ENCODE assay signal across 14 cellular contexts in the genomic region with DNA sequence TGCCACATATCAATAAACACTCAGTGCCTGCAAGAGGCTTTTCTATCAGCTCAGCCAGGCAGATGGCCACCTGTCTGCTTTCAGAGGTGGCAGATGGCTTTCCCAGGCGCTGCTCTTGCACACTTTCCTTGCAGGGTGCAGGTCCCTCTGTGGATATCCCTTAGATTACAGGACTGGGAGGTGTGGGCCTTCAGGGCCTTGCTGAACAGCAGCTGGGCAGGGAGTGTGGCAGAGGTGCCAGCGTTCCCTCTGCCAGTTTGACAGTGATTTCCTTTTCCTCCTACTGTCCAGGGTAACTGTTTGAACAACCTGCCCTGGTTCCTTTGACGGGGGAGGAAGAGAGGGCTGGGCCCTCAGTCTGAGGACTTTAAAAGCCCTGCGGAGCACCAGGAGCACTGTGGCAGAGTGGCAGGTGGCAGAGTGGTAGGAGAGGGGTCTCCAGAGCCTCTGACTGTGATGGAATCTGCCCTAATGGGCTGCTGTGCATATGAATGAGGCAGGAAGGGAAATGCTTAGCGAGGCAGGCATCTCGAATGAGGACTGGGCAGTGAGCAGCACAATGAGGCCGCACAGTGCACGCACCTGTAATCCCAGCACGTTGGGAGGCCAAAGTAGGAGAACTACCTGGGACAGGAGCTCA. TPM values are rescaled to one million over a fixed set of nuclear protein-coding genes. Genes with fewer than 3 reads are reported as not detected.
A peak's percentile ranks its signal among the peaks of the same experiment; 100 is the strongest.
DNase-seq lines count a peak whose midpoint lies in the region; ATAC-seq and TF ChIP-seq lines count a peak whose summit lies in the region.
"Had no signal": no experiment of that assay in that cellular context is flagged by ENCODE, and none has a peak within 500 bp of the region (broad histone marks: within the 10 kb centered on the region; RNA-seq: fewer than 3 reads in every experiment).

No MANE protein-coding gene starts in this region.

- H2AFZ ChIP-seq in neural progenitor cell (replicated peaks), result no peak overlapping the region

- peaks cover 57% of the 10 kb centered on the region for H4K20me1 ChIP-seq in neural progenitor cell (ENCODE audit: low read depth)

- H3K9me3 Mint-ChIP-seq in neural progenitor cell, result peaks cover 4% of the 10 kb centered on the region
- H3K9me3 Mint-ChIP-seq: activated T-helper 1 cell treated with anti-CD3 and anti-CD28 coated beads, Interleukin-12 subunit alpha, Interleukin-12 subunit beta, Interleukin-2, Interleukin-4 antibody, amounts not matched to agents 30 ng/mL and 10 ng/mL and 1 ng/mL, durations not matched to agents 14 hours and 24 hours and 36 hours had no signal

- H3K79me2 ChIP-seq in neural progenitor cell (ENCODE audit: low read depth), result peaks cover 72% of the 10 kb centered on the region

- H3K4me3 Mint-ChIP-seq in neural progenitor cell, result no peak overlapping the region
- H3K4me3 Mint-ChIP-seq: activated T-helper 1 cell treated with anti-CD3 and anti-CD28 coated beads, Interleukin-12 subunit alpha, Interleukin-12 subunit beta, Interleukin-2, Interleukin-4 antibody, amounts not matched to agents 30 ng/mL and 10 ng/mL and 1 ng/mL, durations not matched to agents 14 hours and 24 hours and 36 hours had no signal

- H3K4me3 ChIP-seq in H7 (ENCODE audit: insufficient read depth, low read depth, low read length) (no peak overlapping the region), dorsolateral prefrontal cortex (peak overlapping the region in 4 of 59 donors; percentile 7 to 21 (median 12)), neural progenitor cell (no peak overlapping the region)
- H3K4me3 ChIP-seq: left lung had no signal

- H3K27ac Mint-ChIP-seq in neural progenitor cell, result peak overlapping the region; percentile 20
- H3K27ac Mint-ChIP-seq: activated T-helper 1 cell treated with anti-CD3 and anti-CD28 coated beads, Interleukin-12 subunit alpha, Interleukin-12 subunit beta, Interleukin-2, Interleukin-4 antibody, amounts not matched to agents 30 ng/mL and 10 ng/mL and 1 ng/mL, durations not matched to agents 14 hours and 24 hours and 36 hours had no signal

- H3K9ac ChIP-seq in neural progenitor cell, result no peak overlapping the region

- TF ChIP-seq CTCF in dorsolateral prefrontal cortex (IDR thresholded peaks at IDR 0.05 in 54 of 56, conservative IDR thresholded peaks at IDR 0.05 in 2 of 56; ENCODE audit: low read depth in 1 of 56, partially characterized antibody in 56 of 56) (no peak), neural progenitor cell (IDR thresholded peaks at IDR 0.05) (no peak)

- H3K27ac ChIP-seq in dorsolateral prefrontal cortex (peak overlapping the region; percentile 5 to 94 (median 85)), neural progenitor cell (peak overlapping the region; percentile 37)

- intact Hi-C loops in dorsolateral prefrontal cortex (cut with DNase I), result loop anchor here in 1 of 2 donors (5.0 kb wide), 2 partner anchors 34 to 36 kb away; a partner anchor contains a TSS

- H3K4me2 ChIP-seq in neural progenitor cell, result peak overlapping the region; percentile 54

- H3K4me1 Mint-ChIP-seq in neural progenitor cell, result peaks cover 18% of the 10 kb centered on the region

- H3K27me3 Mint-ChIP-seq in neural progenitor cell (ENCODE audit: insufficient read depth, low read depth), result no peaks in the 10 kb centered on the region

- no peaks in the 10 kb centered on the region for H3K9me3 ChIP-seq in neural progenitor cell (ENCODE audit: low read depth)
- H3K9me3 ChIP-seq: left lung had no signal

- H3K27me3 ChIP-seq in H7 (ENCODE audit: control insufficient read depth, insufficient read depth, low read length) (no peaks in the 10 kb centered on the region), dorsolateral prefrontal cortex (no peaks in the 10 kb centered on the region), neural progenitor cell (no peaks in the 10 kb centered on the region)
- H3K27me3 ChIP-seq: left lung had no signal

- ATAC-seq in HG02642 (IDR thresholded peaks at IDR 0.05; ENCODE audit: poor library complexity, unreplicated experiment) (no peak), GM19467 (IDR thresholded peaks at IDR 0.05; ENCODE audit: unreplicated experiment) (no peak)
- ATAC-seq: left lung had no signal

- no peaks in the 10 kb centered on the region for H3K36me3 ChIP-seq in H7 (replicated peaks; ENCODE audit: control insufficient read depth, insufficient read depth, low read length)
- no peaks in the 10 kb centered on the region for H3K36me3 ChIP-seq in neural progenitor cell
- H3K36me3 ChIP-seq: left lung had no signal

- peaks cover 6% of the 10 kb centered on the region for H3K36me3 Mint-ChIP-seq in neural progenitor cell

- peak; percentile 65 for DNase-seq in H7
- peak; percentile 65 for DNase-seq in NCI-H345 treated with DMSO at 0.1 percent for 48 hours (lab: John Stamatoyannopoulos, UW; ENCODE audit: unreplicated experiment)
- peak in 2 of 10 donors; percentile 38 to 80 for DNase-seq in dorsolateral prefrontal cortex
- DNase-seq in neural progenitor cell (ENCODE audit: low spot score), result peak; percentile 29
- no peak for DNase-seq in hepatic stellate cell (ENCODE audit: low spot score)
- no peak for DNase-seq in DMS114 treated with DMSO at 0.1 percent for 48 hours (lab: John Stamatoyannopoulos, UW; ENCODE audit: unreplicated experiment)
- DNase-seq: activated CD4-positive, alpha-beta T cell treated with anti-CD3 and anti-CD28 coated beads for 1 hour; DMS79; left lung; NCI-H187 treated with DMSO at 0.1 percent for 48 hours; occipital lobe had no signal

- H3K4me1 ChIP-seq in neural progenitor cell, result peaks cover 29% of the 10 kb centered on the region

- peaks cover 13% of the 10 kb centered on the region for H3F3A ChIP-seq in neural progenitor cell (ENCODE audit: low read depth)

RNA-seq across cellular contexts. Expression of a gene that starts 34.2 kb away (rescaled TPM):
- 36.4 and 37.2 TPM in 2 replicates for total RNA-seq in H7 (2014; rRNA removed; shearing (Covaris generic))
- total RNA-seq in dorsolateral prefrontal cortex (100 to 1,000 TPM in 95 of 120 experiments, 10 to 100 TPM in 25; 79.8 to 142 (median 109) TPM), neural progenitor cell (ENCODE audit: low replicate concordance) (20.8 and 29.8 TPM in 2 replicates)

RNA-seq across cellular contexts. Expression of a gene that starts 51.1 kb away (rescaled TPM):
- 46.6 and 48.9 TPM in 2 replicates for total RNA-seq in H7 (2014; rRNA removed; shearing (Covaris generic))
- total RNA-seq in dorsolateral prefrontal cortex (1 to 10 TPM; 1.5 to 7.8 (median 3.0) TPM), neural progenitor cell (ENCODE audit: low replicate concordance) (51.4 and 69.6 TPM in 2 replicates)

Comparison
In these comparisons a context has a peak if more than half of its experiments do, and no peak if none do; other contexts are left out.
1. DNase-seq: peak in H7 (single experiment), NCI-H345 treated with DMSO at 0.1 percent for 48 hours (single experiment) and neural progenitor cell (single experiment); none in hepatic stellate cell (single experiment) and DMS114 treated with DMSO at 0.1 percent for 48 hours (single experiment).